ENCODE assay signal across 17 cellular contexts in genomic region chr10:116985611-116986010, GRCh38. TPM values are rescaled to one million over a fixed set of nuclear protein-coding genes. Genes with fewer than 3 reads are reported as not detected.
DNase-seq lines count a peak whose midpoint lies in the region; ATAC-seq, FAIRE-seq and TF ChIP-seq lines count a peak whose summit lies in the region.
"Had no signal": no experiment of that assay in that cellular context is flagged by ENCODE, and none has a peak within 500 bp of the region (broad histone marks: within the 10 kb centered on the region; RNA-seq: fewer than 3 reads in every experiment).

No MANE protein-coding gene starts in this region.

- H3K9me3 ChIP-seq in RWPE2 (ENCODE audit: severe bottlenecking) = no peaks in the 10 kb centered on the region
- no peaks in the 10 kb centered on the region for H3K9me3 ChIP-seq in HepG2 (ENCODE audit: low read length)
- H3K9me3 ChIP-seq: SJSA1 had no signal

- intact Hi-C loops in dorsolateral prefrontal cortex (cut with DNase I) = no loop called here
- intact Hi-C loops in HepG2 (cut with micrococcal nuclease; ENCODE audit: unreplicated experiment) = loop anchor here (2.0 kb wide), 1 partner anchor 17 kb away; no protein-coding TSS in a partner anchor

- CTCF ChIA-PET in HepG2 (lab: Yijun Ruan, JAX; ENCODE audit: low intra/inter-chr PET ratio, low total read pairs) = no interaction called here

- peak; percentile 64 for ATAC-seq in RWPE2 (ENCODE audit: low read depth)
- ATAC-seq in HepG2 = no peak

- no peaks in the 10 kb centered on the region for H3K27me3 ChIP-seq in RWPE2 (ENCODE audit: insufficient read depth, poor library complexity, severe bottlenecking)
- H3K27me3 ChIP-seq in dorsolateral prefrontal cortex = no peaks in the 10 kb centered on the region
- H3K27me3 ChIP-seq in HepG2 (ENCODE audit: control insufficient read depth in 1 of 2, insufficient read depth in 2 of 2, low read length in 2 of 2) = no peaks in the 10 kb centered on the region
- H3K27me3 ChIP-seq: SJSA1 had no signal

- H4K20me1 ChIP-seq in HepG2 (ENCODE audit: insufficient read depth, low read length) = 0 out of 2 replicates have a peak, but pooled peaks cover 7% of the 10 kb centered on the region

- H3K36me3 ChIP-seq in RWPE2 (ENCODE audit: low read depth) = no peaks in the 10 kb centered on the region
- no peaks in the 10 kb centered on the region for H3K36me3 ChIP-seq in HepG2 (replicated peaks in 1 of 2; ENCODE audit: control insufficient read depth in 1 of 2, insufficient read depth in 2 of 2, low read length in 2 of 2)

- TF ChIP-seq POLR2A in HepG2 (IDR thresholded peaks at IDR 0.05; ENCODE audit: insufficient read depth in 1 of 2, low read depth in 2 of 2, low read length in 2 of 2) = no peak

- peak; percentile 31 for DNase-seq in LHCN-M2 (ENCODE audit: low read depth)
- DNase-seq in RWPE2 (ENCODE audit: low spot score) = no peak
- no peak for DNase-seq in dorsolateral prefrontal cortex
- DNase-seq in substantia nigra (lab: John Stamatoyannopoulos, UW) = no peak
- no peak for DNase-seq in NCI-H187 treated with DMSO at 0.1 percent for 48 hours (lab: John Stamatoyannopoulos, UW)
- DNase-seq in mesenteric fat pad (ENCODE audit: low spot score) = no peak
- no peak for DNase-seq in COR-L47 (lab: John Stamatoyannopoulos, UW)
- DNase-seq in HepG2 (ENCODE audit: low spot score) = no peak
- DNase-seq: CD4-positive, CD25-positive, alpha-beta regulatory T cell; DMS79; H9; KBM-7; NCI-H1436 treated with DMSO at 0.1 percent for 48 hours; NCI-H2081; NCI-H748 treated with DMSO at 0.1 percent for 48 hours; PC-9 had no signal

- no peak overlapping the region for H3K4me2 ChIP-seq in HepG2 (ENCODE audit: low read depth, low read length)
- H3K4me2 ChIP-seq: PC-9 had no signal

- TF ChIP-seq RAD21 in HepG2 (CRISPR knock-in tag; IDR thresholded peaks at IDR 0.05) = no peak

- H3K9ac ChIP-seq in HepG2 (ENCODE audit: insufficient read depth, low read depth, low read length) = no peak overlapping the region

- H3K79me2 ChIP-seq in HepG2 (ENCODE audit: insufficient read depth, low read length) = peaks cover 44% of the 10 kb centered on the region

- no peak for FAIRE-seq in HepG2 (lab: Jason Lieb, UNC)

- H3K4me1 ChIP-seq in RWPE2 (ENCODE audit: insufficient read depth, poor library complexity, severe bottlenecking) (peaks cover 5% of the 10 kb centered on the region), HepG2 (ENCODE audit: insufficient read depth, low read length) (peaks cover 47% of the 10 kb centered on the region)
- H3K4me1 ChIP-seq: SJSA1 had no signal

- in situ Hi-C loops in HepG2 (cut with HindIII; ENCODE audit: extremely low pct_ligation_motif_present, low pct_unique_long_range_greater_than_20kb) = no loop called here

- no TSS peak for BruUV-seq in HepG2 (replicated peaks; lab: Mats Ljungman, UMichigan)

- TF ChIP-seq CTCF in RWPE2 (IDR thresholded peaks at IDR 0.05; ENCODE audit: poor library complexity, severe bottlenecking) (no peak), dorsolateral prefrontal cortex (IDR thresholded peaks at IDR 0.05 in 54 of 56, conservative IDR thresholded peaks at IDR 0.05 in 2 of 56; ENCODE audit: low read depth in 1 of 56, partially characterized antibody in 56 of 56) (no peak), HepG2 (CRISPR knock-in tag; IDR thresholded peaks at IDR 0.05) (no peak)

- H3K27ac ChIP-seq in RWPE2 (ENCODE audit: poor library complexity, severe bottlenecking) = no peak overlapping the region
- H3K27ac ChIP-seq in dorsolateral prefrontal cortex = peak overlapping the region in 58 of 59 donors; percentile 50 to 99 (median 90)
- peak overlapping the region; percentile 71 for H3K27ac ChIP-seq in substantia nigra (ENCODE audit: low read depth, low read length, poor library complexity, severe bottlenecking)
- no peak overlapping the region for H3K27ac ChIP-seq in HepG2 (ENCODE audit: extremely low read length, insufficient read depth, low read length)
- H3K27ac ChIP-seq: PC-9, SJSA1 had no signal

- 96% methylated on average over 2 of the region's 2 CpGs for WGBS in HepG2 (ENCODE audit: low lambda C conversion rate)

- POLR2A ChIA-PET in HepG2 (lab: Yijun Ruan, JAX) = no interaction called here

- no peak for TF ChIP-seq EP300 in HepG2 (IDR thresholded peaks at IDR 0.05; ENCODE audit: low read depth in 2 of 2, low read length in 2 of 2)
- TF ChIP-seq EP300 in HepG2 (CRISPR knock-in tag; IDR thresholded peaks at IDR 0.05; ENCODE audit: borderline replicate concordance) = no peak

- H2AFZ ChIP-seq in HepG2 (ENCODE audit: low read length) = no peak overlapping the region
- H2AFZ ChIP-seq: PC-9 had no signal

- H3K4me3 ChIP-seq in RWPE2 (ENCODE audit: severe bottlenecking) = no peak overlapping the region
- H3K4me3 ChIP-seq in dorsolateral prefrontal cortex = no peak overlapping the region
- no peak overlapping the region for H3K4me3 ChIP-seq in HepG2 (replicated peaks in 1 of 3; ENCODE audit: insufficient read depth in 1 of 3, low read depth in 2 of 3, low read length in 3 of 3)
- H3K4me3 ChIP-seq: PC-9, SJSA1 had no signal

TF ChIP-seq in HepG2, 621 proteins besides CTCF, POLR2A, EP300 and RAD21:
- TF ChIP-seq UBTF (CRISPR knock-in tag; IDR thresholded peaks at IDR 0.05) (no peak), KDM2A (CRISPR knock-in tag; IDR thresholded peaks at IDR 0.05; ENCODE audit: borderline replicate concordance, low read depth) (no peak), ZNF235 (CRISPR knock-in tag; IDR thresholded peaks at IDR 0.05; ENCODE audit: borderline replicate concordance) (no peak), ZNF224 (CRISPR knock-in tag; IDR thresholded peaks at IDR 0.05) (no peak), ZNF709 (CRISPR knock-in tag; IDR thresholded peaks at IDR 0.05) (no peak), SP1 (IDR thresholded peaks at IDR 0.05) (no peak), SP1 (CRISPR knock-in tag; IDR thresholded peaks at IDR 0.05) (no peak)

RNA-seq across cellular contexts. Expression of gene SHTN1, which starts 19.4 kb away (rescaled TPM):
- total RNA-seq in LHCN-M2 (2014; rRNA removed) = 2.7 and 3.7 TPM in 2 replicates
- 2.5 TPM for polyA plus RNA-seq in LHCN-M2 (2012)
- total RNA-seq in dorsolateral prefrontal cortex = 100 to 1,000 TPM in 103 of 120 experiments, 10 to 100 TPM in 17; 65.1 to 426 (median 156) TPM
- 21.1 TPM for total RNA-seq in mesenteric fat pad
- 15.6 and 18.5 TPM in 2 replicates for total RNA-seq in HepG2 (2016; rRNA removed; fragmentation: Illumina TruSeq; extraction: Trizol)
- 3.0 and 3.5 TPM in 2 replicates for total RNA-seq in HepG2 (2016; cell fraction: cytosol; rRNA removed; fragmentation: Illumina TruSeq; extraction: Trizol; ENCODE audit: low read depth)
- 14.2 and 16.6 TPM in 2 replicates for total RNA-seq in HepG2 (2016; cell fraction: insoluble cytoplasmic fraction; rRNA removed; fragmentation: Illumina TruSeq; extraction: Trizol)
- total RNA-seq in HepG2 (2016; cell fraction: membrane; rRNA removed; fragmentation: Illumina TruSeq; extraction: Trizol) = 8.0 and 10.8 TPM in 2 replicates
- total RNA-seq in HepG2 (2016; cell fraction: nucleus; rRNA removed; fragmentation: Illumina TruSeq; extraction: Trizol) = 26.4 and 27.4 TPM in 2 replicates
- 8.2 and 11.3 TPM in 2 replicates for polyA plus RNA-seq in HepG2 (2011; rRNA removed)
- 3.1 and 5.1 TPM in 2 replicates for polyA plus RNA-seq in HepG2 (2011; cell fraction: cytosol; rRNA removed)
- 11.0 and 13.6 TPM in 2 replicates for polyA plus RNA-seq in HepG2 (2011; cell fraction: nucleus; rRNA removed)
- polyA plus RNA-seq in HepG2 (2012) = 14.9 and 15.7 TPM in 2 replicates
- polyA plus RNA-seq in HepG2 (2016; cell fraction: cytosol; fragmentation: Illumina TruSeq; extraction: Trizol; ENCODE audit: low read depth) = 2.3 and 2.4 TPM in 2 replicates
- polyA plus RNA-seq in HepG2 (2016; cell fraction: insoluble cytoplasmic fraction; fragmentation: Illumina TruSeq; extraction: Trizol; ENCODE audit: low read depth) = 25.3 and 30.9 TPM in 2 replicates
- 7.3 and 8.8 TPM in 2 replicates for polyA plus RNA-seq in HepG2 (2016; cell fraction: membrane; fragmentation: Illumina TruSeq; extraction: Trizol; ENCODE audit: low read depth)
- polyA plus RNA-seq in HepG2 (2016; cell fraction: nucleus; fragmentation: Illumina TruSeq; extraction: Trizol; ENCODE audit: insufficient read depth, low read depth) = 45.6 and 49.9 TPM in 2 replicates
- 1.8 and 4.2 TPM in 2 replicates for polyA minus RNA-seq in HepG2 (2011; rRNA and poly(A)+ RNA removed; ENCODE audit: low replicate concordance)
- 7.4 and 8.1 TPM in 2 replicates for polyA minus RNA-seq in HepG2 (2011; cell fraction: cytosol; rRNA and poly(A)+ RNA removed)
- 37.4 and 38.1 TPM in 2 replicates for polyA minus RNA-seq in HepG2 (2011; cell fraction: nucleus; rRNA and poly(A)+ RNA removed)

Comparison
In these comparisons a context has a peak if more than half of its experiments do, and no peak if none do; other contexts are left out.
1. H3K27ac ChIP-seq: peak in dorsolateral prefrontal cortex (58 of 59) and substantia nigra (single experiment); none in RWPE2 (single experiment) and HepG2 (single experiment).